Comparison of ENCODE assay signal across 5 cellular contexts in the genomic region with DNA sequence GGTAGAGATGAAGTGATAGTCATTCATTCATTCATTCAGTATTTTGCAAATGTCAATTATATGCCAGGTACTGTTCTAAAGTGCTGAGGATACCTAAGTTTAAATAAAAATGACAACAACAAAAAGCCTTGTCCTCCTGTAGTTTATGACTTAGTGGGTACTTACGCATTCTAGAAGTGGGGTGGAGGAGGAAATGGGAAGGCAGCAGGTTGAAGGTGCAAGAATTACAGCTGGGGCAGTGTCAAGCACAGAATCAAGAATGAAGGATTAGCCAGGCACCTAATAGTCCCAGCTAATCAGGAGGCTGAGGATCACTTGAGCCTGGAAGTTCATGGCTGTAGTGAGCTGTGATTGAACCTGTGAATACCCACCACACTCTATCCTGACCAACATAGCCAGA.
"Had no signal": no experiment of that assay in that cellular context is flagged by ENCODE, and none has a peak within 500 bp of the region (broad histone marks: within the 10 kb centered on the region; RNA-seq: fewer than 3 reads in every experiment).

No MANE protein-coding gene starts in this region.

- H3K4me3 ChIP-seq: K562 had no signal

- DNase-seq: IMR-90, KG1 had no signal

- H3K27me3 Mint-ChIP-seq: IgD-negative memory B cell had no signal

- H3K4me1 Mint-ChIP-seq: IgD-negative memory B cell had no signal

- H3K36me3 Mint-ChIP-seq: IgD-negative memory B cell had no signal

- H3K27ac Mint-ChIP-seq: IgD-negative memory B cell had no signal

- H3K4me3 Mint-ChIP-seq: IgD-negative memory B cell had no signal

- ATAC-seq: HepG2, K562 had no signal
